1 cellular context compared by ENCODE assay signal in genomic region chr13:27621366-27622101, GRCh38.
TF ChIP-seq lines count a peak whose summit lies in the region.

TSS of gene POLR1D (plus strand) at chr13:27621892. CDS start at chr13:27621984, 92 bp downstream.

TF ChIP-seq in GM12878, 131 proteins besides CTCF, POLR2A, EP300 and RAD21 (continued from another document and continues in another):
- TF ChIP-seq E4F1 (IDR thresholded peaks at IDR 0.05; ENCODE audit: borderline replicate concordance, partially characterized antibody) (peak; percentile 21), USF2 (IDR thresholded peaks at IDR 0.05; ENCODE audit: borderline replicate concordance, low read depth, low read length) (peak; percentile 19; the same call in 1 of the 2 replicates), DPF2 (IDR thresholded peaks at IDR 0.05) (0 out of 2 replicates have a peak, but pooled peaks have one; percentile 51), IRF5 (IDR thresholded peaks at IDR 0.05; ENCODE audit: borderline replicate concordance) (no peak), YBX1 (IDR thresholded peaks at IDR 0.05) (no peak), POU2F2 (IDR thresholded peaks at IDR 0.05; ENCODE audit: borderline replicate concordance, low read depth, low read length) (0 out of 3 replicates have a peak, but pooled peaks have one; percentile 13), ZNF207 (IDR thresholded peaks at IDR 0.05; ENCODE audit: borderline replicate concordance) (peak; percentile 73; the same call in 1 of the 2 replicates), NBN (IDR thresholded peaks at IDR 0.05) (peak; percentile 50), SPI1 (IDR thresholded peaks at IDR 0.05; ENCODE audit: borderline replicate concordance, insufficient read depth, low read depth, low read length) (no peak), CHD2 (IDR thresholded peaks at IDR 0.05; ENCODE audit: borderline replicate concordance, low read depth, low read length) (no peak), MEF2B (IDR thresholded peaks at IDR 0.05; ENCODE audit: partially characterized antibody, poor library complexity, severe bottlenecking) (no peak), STAT1 (conservative IDR thresholded peaks at IDR 0.05) (no peak), WRNIP1 (IDR thresholded peaks at IDR 0.05; ENCODE audit: borderline replicate concordance, low read depth, low read length) (no peak), FOS (IDR thresholded peaks at IDR 0.05; ENCODE audit: borderline replicate concordance, extremely low read depth, insufficient read length) (no peak), RELA (IDR thresholded peaks at IDR 0.05; ENCODE audit: borderline replicate concordance, partially characterized antibody) (peak; percentile 48), SMC3 (IDR thresholded peaks at IDR 0.05; ENCODE audit: borderline replicate concordance, low read length) (no peak), IRF4 (IDR thresholded peaks at IDR 0.05; ENCODE audit: low read depth, low read length) (no peak), IRF3 (IDR thresholded peaks at IDR 0.05) (no peak), POLR2AphosphoS2 (IDR thresholded peaks at IDR 0.05; ENCODE audit: low read depth, low read length) (peak; percentile 89), KLF5 (IDR thresholded peaks at IDR 0.05; ENCODE audit: partially characterized antibody) (peak; percentile 64), CBX3 (IDR thresholded peaks at IDR 0.05; ENCODE audit: borderline replicate concordance, low read depth) (no peak), NFYA (IDR thresholded peaks at IDR 0.05; ENCODE audit: borderline replicate concordance, low read depth, low read length) (no peak), CREB1 (IDR thresholded peaks at IDR 0.05; ENCODE audit: low read depth) (0 out of 2 replicates have a peak, but pooled peaks have one; percentile 22), HDAC2 (IDR thresholded peaks at IDR 0.05) (no peak), NRF1 (conservative IDR thresholded peaks at IDR 0.05; ENCODE audit: low read depth, low read length) (0 out of 2 replicates have a peak, but pooled peaks have one; percentile 24), ATF2 (IDR thresholded peaks at IDR 0.05; ENCODE audit: low read length) (no peak), IKZF1 (conservative IDR thresholded peaks at IDR 0.05) (peak; percentile 62), BACH1 (IDR thresholded peaks at IDR 0.05; ENCODE audit: borderline replicate concordance) (peak; percentile 91), ATF7 (IDR thresholded peaks at IDR 0.05; ENCODE audit: low read depth) (0 out of 2 replicates have a peak, but pooled peaks have one; percentile 17), BRCA1 (IDR thresholded peaks at IDR 0.05; ENCODE audit: low read depth, low read length) (no peak), TCF7 (IDR thresholded peaks at IDR 0.05; ENCODE audit: borderline replicate concordance) (no peak), JUNB (IDR thresholded peaks at IDR 0.05) (peak; percentile 43; the same call in 1 of the 2 replicates), ZNF274 (IDR thresholded peaks at IDR 0.05; ENCODE audit: insufficient read depth, insufficient read length) (no peak), FOXM1 (IDR thresholded peaks at IDR 0.05; ENCODE audit: low read depth, low read length) (no peak), GABPA (IDR thresholded peaks at IDR 0.05; ENCODE audit: low read depth) (0 out of 2 replicates have a peak, but pooled peaks have one; percentile 15), E2F8 (IDR thresholded peaks at IDR 0.05; ENCODE audit: low read depth, partially characterized antibody) (no peak), POLR2AphosphoS5 (IDR thresholded peaks at IDR 0.05; ENCODE audit: low read length) (peak; percentile 80), RUNX3 (IDR thresholded peaks at IDR 0.05; ENCODE audit: low read length) (0 out of 2 replicates have a peak, but pooled peaks have one; percentile 21), RAD51 (IDR thresholded peaks at IDR 0.05) (peak; percentile 83), CHD1 (IDR thresholded peaks at IDR 0.05; ENCODE audit: low read depth, low read length) (no peak), MXI1 (IDR thresholded peaks at IDR 0.05; ENCODE audit: low read depth, low read length) (peak; percentile 51), TAF1 (IDR thresholded peaks at IDR 0.05; ENCODE audit: borderline replicate concordance, low read depth, low read length) (peak; percentile 45), ETV6 (conservative IDR thresholded peaks at IDR 0.05 in 1 of 2, IDR thresholded peaks at IDR 0.05 in 1 of 2; ENCODE audit: borderline replicate concordance in 1 of 2, low read depth in 1 of 2) (no peak), ZNF592 (IDR thresholded peaks at IDR 0.05) (no peak), RFX5 (IDR thresholded peaks at IDR 0.05; ENCODE audit: low read depth, low read length) (0 out of 2 replicates have a peak, but pooled peaks have one; percentile 35), EGR1 (IDR thresholded peaks at IDR 0.05; ENCODE audit: borderline replicate concordance in 1 of 2, low read depth in 2 of 2, low read length in 2 of 2) (peak in 1 of 2 experiments; percentile 30; a peak in 1 of 3 replicates), BCL11A (IDR thresholded peaks at IDR 0.05; ENCODE audit: low read depth, low read length) (no peak; the same call in 1 of the 2 replicates), MYC (IDR thresholded peaks at IDR 0.05; ENCODE audit: insufficient read depth, insufficient read length, insufficient replicate concordance, low read length, severe bottlenecking) (peak; percentile 89), PKNOX1 (IDR thresholded peaks at IDR 0.05) (no peak), NFXL1 (IDR thresholded peaks at IDR 0.05; ENCODE audit: borderline replicate concordance) (0 out of 2 replicates have a peak, but pooled peaks have one; percentile 50), SREBF2 (IDR thresholded peaks at IDR 0.05; ENCODE audit: low read length) (no peak), FOXK2 (IDR thresholded peaks at IDR 0.05) (no peak; the same call in 1 of the 2 replicates), NR2F1 (conservative IDR thresholded peaks at IDR 0.05) (peak; percentile 75), CBX5 (IDR thresholded peaks at IDR 0.05; ENCODE audit: low read depth) (no peak), EZH2 (IDR thresholded peaks at IDR 0.05; ENCODE audit: borderline replicate concordance, control insufficient read depth, low read depth, low read length) (no peak), BHLHE40 (IDR thresholded peaks at IDR 0.05; ENCODE audit: borderline replicate concordance in 1 of 2, low read depth in 2 of 2, low read length in 1 of 2) (peak; percentile 93 to 95)
